ENCODE assay signal across 1 cellular context in the genomic region with DNA sequence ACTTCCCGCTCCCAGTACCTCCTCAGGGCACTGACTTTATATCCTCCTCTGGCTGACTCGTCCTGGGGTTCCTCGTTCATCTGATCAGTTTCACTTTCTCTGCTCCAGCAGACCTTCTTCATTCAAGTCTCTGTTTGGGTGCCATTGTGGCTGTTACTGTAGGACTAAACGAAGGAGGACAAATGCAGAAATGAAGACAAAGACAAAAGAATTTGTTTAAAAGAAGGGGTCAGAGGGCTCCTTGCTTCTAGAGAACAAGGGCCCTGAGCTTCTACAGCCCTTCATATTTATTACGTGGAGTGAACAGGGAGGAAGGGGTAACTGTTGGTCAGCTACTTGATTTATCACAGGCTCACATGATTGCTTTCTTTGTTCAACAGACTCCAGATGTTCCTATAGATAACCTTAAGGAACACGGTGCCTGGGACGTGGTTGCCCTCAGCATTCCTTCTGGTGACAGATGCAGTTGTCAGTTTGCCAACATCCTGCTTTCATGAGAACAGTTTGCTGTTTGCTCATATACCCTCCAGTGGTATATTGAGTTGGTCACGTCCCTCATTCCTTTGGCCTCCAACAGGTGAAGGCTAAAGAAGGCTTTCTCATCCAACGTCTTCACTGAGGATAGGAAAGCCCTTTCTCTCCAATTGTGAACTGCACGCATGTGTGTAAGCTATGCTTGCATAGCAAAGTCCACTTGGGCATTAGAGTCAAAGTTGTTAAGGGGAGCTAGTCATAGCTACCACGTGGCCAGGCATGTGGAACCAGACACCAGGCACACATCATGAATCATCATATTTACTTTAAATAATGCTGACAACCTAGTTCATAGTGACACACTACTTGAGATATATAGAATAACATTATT.
A peak's percentile ranks its signal among the peaks of the same experiment; 100 is the strongest.
TF ChIP-seq lines count a peak whose summit lies in the region.

No MANE protein-coding gene starts in this region.

TF ChIP-seq in K562, 482 proteins besides CTCF, POLR2A, EP300 and RAD21 (continued from another document and continues in another):
- TF ChIP-seq ZBTB33 (CRISPR knock-in tag; IDR thresholded peaks at IDR 0.05) (no peak), ZNF583 (CRISPR knock-in tag; IDR thresholded peaks at IDR 0.05) (peak; percentile 79), DACH1 (IDR thresholded peaks at IDR 0.05; ENCODE audit: partially characterized antibody) (no peak), HES1 (IDR thresholded peaks at IDR 0.05; ENCODE audit: low read depth) (peak; percentile 88), PTTG1 (tag; IDR thresholded peaks at IDR 0.05; ENCODE audit: low read depth) (peak; percentile 57; the same call in 1 of the 2 replicates), ZNF324 (CRISPR knock-in tag; IDR thresholded peaks at IDR 0.05) (peak; percentile 35; the same call in 1 of the 2 replicates), HMGN3 (IDR thresholded peaks at IDR 0.05; ENCODE audit: borderline replicate concordance, extremely low read depth, insufficient read length, low read depth, low read length) (no peak), KLF10 (CRISPR knock-in tag; IDR thresholded peaks at IDR 0.05) (no peak), NRF1 (conservative IDR thresholded peaks at IDR 0.05 in 1 of 2, IDR thresholded peaks at IDR 0.05 in 1 of 2) (peak; percentile 22 to 27; a peak in 3 of 4 replicates), NEUROD1 (IDR thresholded peaks at IDR 0.05; ENCODE audit: borderline replicate concordance, low read depth, low read length, partially characterized antibody) (peak; percentile 73), CREB1 (IDR thresholded peaks at IDR 0.05) (no peak), CREB1 (CRISPR knock-in tag; IDR thresholded peaks at IDR 0.05) (peak; percentile 53; the same call in 1 of the 2 replicates), RB1 (IDR thresholded peaks at IDR 0.05; ENCODE audit: low read depth) (no peak), PBX2 (CRISPR knock-in tag; IDR thresholded peaks at IDR 0.05; ENCODE audit: low read depth) (no peak), PBX2 (tag; conservative IDR thresholded peaks at IDR 0.05; ENCODE audit: low read depth) (peak; percentile 97), ZNF395 (CRISPR knock-in tag; IDR thresholded peaks at IDR 0.05) (peak; percentile 87; the same call in 1 of the 2 replicates), DEAF1 (CRISPR knock-in tag; IDR thresholded peaks at IDR 0.05) (0 out of 2 replicates have a peak, but pooled peaks have one; percentile 4), KHSRP (IDR thresholded peaks at IDR 0.05) (0 out of 2 replicates have a peak, but pooled peaks have one; percentile 46), E2F3 (CRISPR knock-in tag; IDR thresholded peaks at IDR 0.05) (peak; percentile 6; the same call in 1 of the 2 replicates), NONO (IDR thresholded peaks at IDR 0.05; ENCODE audit: low read depth in 2 of 2, low read length in 1 of 2) (peak in 1 of 2 experiments; percentile 88; a peak in 2 of 4 replicates), RBBP5 (IDR thresholded peaks at IDR 0.05; ENCODE audit: borderline replicate concordance, insufficient read depth, low read length, poor library complexity, severe bottlenecking) (peak; percentile 17), ZNF764 (CRISPR knock-in tag; IDR thresholded peaks at IDR 0.05; ENCODE audit: low read depth) (no peak), ETV1 (tag; conservative IDR thresholded peaks at IDR 0.05; ENCODE audit: low read depth) (peak; percentile 84), SAFB (IDR thresholded peaks at IDR 0.05; ENCODE audit: borderline replicate concordance, low read depth, low read length) (no peak), CTCFL (IDR thresholded peaks at IDR 0.05; ENCODE audit: borderline replicate concordance, insufficient read depth, low read depth, low read length, poor library complexity, severe bottlenecking) (no peak), NFRKB (IDR thresholded peaks at IDR 0.05; ENCODE audit: low read depth) (peak; percentile 37), TBL1XR1 (IDR thresholded peaks at IDR 0.05; ENCODE audit: low read length in 2 of 2) (peak; percentile 67 to 93; a peak in 2 of 4 replicates), DPF2 (IDR thresholded peaks at IDR 0.05) (peak; percentile 97), GATAD2A (IDR thresholded peaks at IDR 0.05) (peak; percentile 64; the same call in 1 of the 2 replicates), BCL6 (CRISPR knock-in tag; IDR thresholded peaks at IDR 0.05) (no peak), SMARCE1 (IDR thresholded peaks at IDR 0.05) (peak; percentile 97), ATF1 (CRISPR knock-in tag; IDR thresholded peaks at IDR 0.05) (no peak), ATF1 (tag; IDR thresholded peaks at IDR 0.05) (peak; percentile 89), ZNF253 (CRISPR knock-in tag; conservative IDR thresholded peaks at IDR 0.05) (no peak), SMAD3 (CRISPR knock-in tag; conservative IDR thresholded peaks at IDR 0.05) (peak; percentile 55), TRIM28 (IDR thresholded peaks at IDR 0.05) (peak; percentile 94), GABPB1 (CRISPR knock-in tag; IDR thresholded peaks at IDR 0.05) (peak; percentile 29; the same call in 1 of the 2 replicates), NR1H2 (CRISPR knock-in tag; IDR thresholded peaks at IDR 0.05) (no peak; the same call in 1 of the 2 replicates), STAT6 (CRISPR knock-in tag; IDR thresholded peaks at IDR 0.05) (0 out of 2 replicates have a peak, but pooled peaks have one; percentile 77), KDM2B (CRISPR knock-in tag; IDR thresholded peaks at IDR 0.05) (no peak), POLR2AphosphoS5 (IDR thresholded peaks at IDR 0.05; ENCODE audit: control insufficient read depth, insufficient read depth, low read depth, low read length) (peak; percentile 93), KDM1A (IDR thresholded peaks at IDR 0.05) (peak; percentile 80 to 89; a peak in 3 of 4 replicates), SP2 (IDR thresholded peaks at IDR 0.05; ENCODE audit: extremely low read depth, low read depth, low read length, poor library complexity, severe bottlenecking) (no peak)
- TF ChIP-seq, protein P1, sequence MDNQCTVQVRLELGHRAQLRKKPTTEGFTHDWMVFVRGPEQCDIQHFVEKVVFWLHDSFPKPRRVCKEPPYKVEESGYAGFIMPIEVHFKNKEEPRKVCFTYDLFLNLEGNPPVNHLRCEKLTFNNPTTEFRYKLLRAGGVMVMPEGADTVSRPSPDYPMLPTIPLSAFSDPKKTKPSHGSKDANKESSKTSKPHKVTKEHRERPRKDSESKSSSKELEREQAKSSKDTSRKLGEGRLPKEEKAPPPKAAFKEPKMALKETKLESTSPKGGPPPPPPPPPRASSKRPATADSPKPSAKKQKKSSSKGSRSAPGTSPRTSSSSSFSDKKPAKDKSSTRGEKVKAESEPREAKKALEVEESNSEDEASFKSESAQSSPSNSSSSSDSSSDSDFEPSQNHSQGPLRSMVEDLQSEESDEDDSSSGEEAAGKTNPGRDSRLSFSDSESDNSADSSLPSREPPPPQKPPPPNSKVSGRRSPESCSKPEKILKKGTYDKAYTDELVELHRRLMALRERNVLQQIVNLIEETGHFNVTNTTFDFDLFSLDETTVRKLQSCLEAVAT (IDR thresholded peaks at IDR 0.05): peak; percentile 14 to 17; a peak in 1 of 4 replicates
